11 cellular contexts compared by ENCODE assay signal in genomic region chr9:87818308-87818707, GRCh38.
"Had no signal": no experiment of that assay in that cellular context is flagged by ENCODE, and none has a peak within 500 bp of the region (broad histone marks: within the 10 kb centered on the region; RNA-seq: fewer than 3 reads in every experiment).

No MANE protein-coding gene starts in this region.

- H3K4me3 Mint-ChIP-seq: activated CD8-positive, alpha-beta memory T cell treated with anti-CD3 and anti-CD28 coated beads, Interleukin-2, amount 10 ng/mL, durations not matched to agents 7 days and 5 days; naive thymus-derived CD4-positive, alpha-beta T cell; stimulated activated effector memory CD8-positive, alpha-beta T cell treated with anti-CD3 and anti-CD28 coated beads, Interleukin-12 subunit alpha, Interleukin-12 subunit beta, amount 100 ng/mL, for 72 hours had no signal

- DNase-seq: activated CD4-positive, alpha-beta T cell treated with anti-CD3 and anti-CD28 coated beads for 1 hour; activated CD4-positive, alpha-beta T cell treated with anti-CD3 and anti-CD28 coated beads, Interleukin-2, amount 50 U/mL, for 48 hours; activated CD8-positive, alpha-beta memory T cell treated with anti-CD3 and anti-CD28 coated beads, Interleukin-2, amount 10 ng/mL, durations not matched to agents 7 days and 5 days; activated naive CD4-positive, alpha-beta T cell treated with anti-CD3 and anti-CD28 coated beads, Interleukin-2, amount 50 U/mL, for 16 hours; activated T-cell treated with anti-CD3 and anti-CD28 coated beads, Interleukin-2, amount 50 U/mL, for 1 hour; adrenal gland; erythroblast; left colon; naive thymus-derived CD4-positive, alpha-beta T cell; pancreas had no signal

- H3K27ac Mint-ChIP-seq: activated CD8-positive, alpha-beta memory T cell treated with anti-CD3 and anti-CD28 coated beads, Interleukin-2, amount 10 ng/mL, durations not matched to agents 7 days and 5 days; naive thymus-derived CD4-positive, alpha-beta T cell; stimulated activated effector memory CD8-positive, alpha-beta T cell treated with anti-CD3 and anti-CD28 coated beads, Interleukin-12 subunit alpha, Interleukin-12 subunit beta, amount 100 ng/mL, for 72 hours had no signal

- ATAC-seq: activated CD8-positive, alpha-beta memory T cell treated with anti-CD3 and anti-CD28 coated beads, Interleukin-2, amount 10 ng/mL, durations not matched to agents 7 days and 5 days; left colon; naive thymus-derived CD4-positive, alpha-beta T cell; pancreas; stimulated activated effector memory CD8-positive, alpha-beta T cell treated with anti-CD3 and anti-CD28 coated beads, Interleukin-12 subunit alpha, Interleukin-12 subunit beta, amount 100 ng/mL, for 72 hours had no signal

- H3K36me3 Mint-ChIP-seq: activated CD8-positive, alpha-beta memory T cell treated with anti-CD3 and anti-CD28 coated beads, Interleukin-2, amount 10 ng/mL, durations not matched to agents 7 days and 5 days; naive thymus-derived CD4-positive, alpha-beta T cell had no signal

- H3K4me1 Mint-ChIP-seq: activated CD8-positive, alpha-beta memory T cell treated with anti-CD3 and anti-CD28 coated beads, Interleukin-2, amount 10 ng/mL, durations not matched to agents 7 days and 5 days had no signal
